ENCODE assay signal across 8 cellular contexts in the genomic region with DNA sequence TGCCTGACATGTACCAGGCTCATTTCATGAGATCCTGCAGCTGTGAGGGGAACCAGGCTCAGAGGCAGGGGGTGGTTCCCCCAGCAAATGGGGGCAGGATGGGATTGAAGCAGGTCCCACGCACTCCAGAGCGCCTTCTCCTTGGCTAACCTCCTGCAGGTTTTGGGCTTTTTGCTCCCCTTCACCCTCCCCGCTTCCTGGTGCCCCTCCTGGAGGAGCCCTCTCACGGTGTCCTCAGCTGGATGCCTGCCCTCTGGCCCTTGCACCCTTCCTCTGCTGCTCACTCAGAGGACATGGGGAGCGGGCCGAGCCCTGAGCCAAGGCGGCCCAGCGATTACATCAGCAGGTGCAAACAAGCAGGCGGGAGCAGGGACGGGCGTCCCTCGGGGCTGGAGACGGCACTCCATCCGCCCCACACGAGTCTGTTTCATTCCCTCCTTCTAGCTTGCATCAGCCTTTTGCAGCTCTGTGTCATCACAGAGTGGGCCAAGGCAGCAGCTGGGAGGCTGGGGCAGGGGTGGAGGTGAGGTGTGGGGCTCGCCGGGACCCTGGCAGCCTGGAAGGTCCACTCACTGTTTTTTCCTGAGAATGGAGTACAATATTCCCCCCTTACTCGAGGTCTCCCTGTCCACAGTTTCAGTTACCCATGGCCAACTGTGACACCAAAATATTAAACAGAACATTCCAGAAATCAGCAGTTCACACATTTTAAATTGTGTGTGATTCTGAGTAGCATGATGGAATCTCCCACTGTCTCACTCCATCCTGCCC. TPM values are rescaled to one million over a fixed set of nuclear protein-coding genes. Genes with fewer than 3 reads are reported as not detected.
DNase-seq lines count a peak whose midpoint lies in the region; ATAC-seq, FAIRE-seq and TF ChIP-seq lines count a peak whose summit lies in the region.

No MANE protein-coding gene starts in this region.

- no peak overlapping the region for H3K4me2 ChIP-seq in parathyroid adenoma (ENCODE audit: low read length)

- no peak for FAIRE-seq in HTR-8/SVneo (lab: Jason Lieb, UNC)

- no peak for ATAC-seq in HG03571 (IDR thresholded peaks at IDR 0.05; ENCODE audit: unreplicated experiment)
- no peak for ATAC-seq in HG02870 (IDR thresholded peaks at IDR 0.05; ENCODE audit: unreplicated experiment)

- H3K9me3 ChIP-seq in parathyroid adenoma (ENCODE audit: control insufficient read depth, low read length) = no peaks in the 10 kb centered on the region

- H3K79me2 ChIP-seq in parathyroid adenoma = no peaks in the 10 kb centered on the region

- TF ChIP-seq CTCF in fibroblast of the aortic adventitia (IDR thresholded peaks at IDR 0.05; ENCODE audit: insufficient read depth, low read length) (no peak), parathyroid adenoma (IDR thresholded peaks at IDR 0.05) (no peak), GM13977 (IDR thresholded peaks at IDR 0.05; ENCODE audit: extremely low read depth, insufficient read depth, missing control alignments) (no peak)

- in situ Hi-C loops in GM13977 (cut with MboI; ENCODE audit: low pct_unique_long_range_greater_than_20kb, low sequenced_read_pairs, unreplicated experiment) = no loop called here

- no peaks in the 10 kb centered on the region for H3K27me3 ChIP-seq in parathyroid adenoma (ENCODE audit: control insufficient read depth, insufficient read depth, low read length)

- no peak overlapping the region for H3K9ac ChIP-seq in parathyroid adenoma

- no peaks in the 10 kb centered on the region for H3K4me1 ChIP-seq in parathyroid adenoma

- H2AFZ ChIP-seq in parathyroid adenoma = peak overlapping the region; percentile 35

- H3K4me3 ChIP-seq in fibroblast of the aortic adventitia (ENCODE audit: low read depth, low read length) (no peak overlapping the region), parathyroid adenoma (ENCODE audit: low read depth, low read length) (no peak overlapping the region)

- H3K36me3 ChIP-seq in parathyroid adenoma (ENCODE audit: control insufficient read depth, insufficient read depth, low read length) = no peaks in the 10 kb centered on the region

- H3K27ac ChIP-seq in parathyroid adenoma = no peak overlapping the region

- DNase-seq in EH (ENCODE audit: low read depth) (peak; percentile 64), NCI-H510A treated with DMSO at 0.1 percent for 48 hours (lab: John Stamatoyannopoulos, UW) (peak; percentile 42), fibroblast of the aortic adventitia (ENCODE audit: low read depth) (peak; percentile 90), HTR-8/SVneo (ENCODE audit: insufficient read length, low spot score) (no peak), GM13977 (ENCODE audit: low spot score) (no peak)

RNA-seq across cellular contexts. Expression of gene SLC29A3, which starts 52.7 kb away (rescaled TPM):
- 1.2 and 2.8 TPM in 2 replicates for total RNA-seq in fibroblast of the aortic adventitia (ENCODE audit: low replicate concordance)

RNA-seq across cellular contexts. Expression of gene UNC5B, which starts 54.0 kb away (rescaled TPM):
- 20.6 and 35.7 TPM in 2 replicates for total RNA-seq in fibroblast of the aortic adventitia (ENCODE audit: low replicate concordance)

Comparison
In these comparisons a context has a peak if more than half of its experiments do, and no peak if none do; other contexts are left out.
1. DNase-seq: peak in EH (single experiment), NCI-H510A treated with DMSO at 0.1 percent for 48 hours (single experiment) and fibroblast of the aortic adventitia (single experiment); none in HTR-8/SVneo (single experiment) and GM13977 (single experiment).